ENCODE assay signal across 8 cellular contexts in the genomic region with DNA sequence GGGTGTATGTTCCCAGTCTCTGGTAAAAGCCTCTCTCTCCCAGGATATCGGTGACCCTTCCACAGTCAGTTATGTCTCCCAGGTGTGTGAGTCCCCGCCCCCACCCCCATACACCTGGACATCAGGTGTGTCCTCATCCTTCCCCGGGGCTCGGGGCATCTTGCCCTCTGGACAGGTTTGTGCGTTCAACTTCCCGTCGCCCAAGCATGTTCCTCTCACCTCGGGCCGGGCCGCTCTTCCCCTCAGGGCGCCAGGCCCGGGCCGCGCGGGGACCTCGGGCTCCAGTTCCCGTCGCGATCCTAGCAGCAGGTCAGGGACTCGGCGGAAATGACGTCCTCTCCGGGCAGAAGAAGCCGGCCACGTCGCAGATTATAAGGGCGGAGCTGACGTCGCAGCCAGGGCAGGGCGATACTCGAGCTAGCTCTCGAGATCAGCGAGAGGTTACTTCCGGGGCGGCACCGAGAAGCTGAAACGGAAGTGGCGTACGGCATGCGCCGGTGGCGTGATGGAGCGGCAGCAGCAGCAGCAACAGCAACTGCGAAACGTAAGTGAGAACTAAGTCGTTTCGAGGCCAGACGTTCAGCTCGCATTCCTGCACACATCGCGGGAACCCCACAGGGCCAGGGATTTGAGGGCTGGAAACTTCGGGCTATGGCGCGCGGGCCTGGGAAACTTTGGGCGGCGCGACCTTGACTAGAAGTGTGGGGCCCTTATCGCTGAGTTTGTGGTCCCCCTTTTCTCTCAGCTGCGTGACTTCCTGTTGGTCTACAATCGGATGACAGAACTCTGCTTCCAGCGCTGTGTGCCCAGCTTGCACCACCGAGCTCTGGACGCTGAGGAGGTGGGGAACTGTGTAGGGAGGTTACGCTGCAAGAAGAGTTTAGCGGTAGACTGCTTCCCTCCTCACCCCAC. TPM values are rescaled to one million over a fixed set of nuclear protein-coding genes. Genes with fewer than 3 reads are reported as not detected.
DNase-seq lines count a peak whose midpoint lies in the region; ATAC-seq, FAIRE-seq and TF ChIP-seq lines count a peak whose summit lies in the region.

A gene with protein sequence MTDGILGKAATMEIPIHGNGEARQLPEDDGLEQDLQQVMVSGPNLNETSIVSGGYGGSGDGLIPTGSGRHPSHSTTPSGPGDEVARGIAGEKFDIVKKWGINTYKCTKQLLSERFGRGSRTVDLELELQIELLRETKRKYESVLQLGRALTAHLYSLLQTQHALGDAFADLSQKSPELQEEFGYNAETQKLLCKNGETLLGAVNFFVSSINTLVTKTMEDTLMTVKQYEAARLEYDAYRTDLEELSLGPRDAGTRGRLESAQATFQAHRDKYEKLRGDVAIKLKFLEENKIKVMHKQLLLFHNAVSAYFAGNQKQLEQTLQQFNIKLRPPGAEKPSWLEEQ (minus strand): TSS at position 320 of the 912 bp plus-strand sequence. CDS start 910 bp downstream, outside the sequence.
A gene with protein sequence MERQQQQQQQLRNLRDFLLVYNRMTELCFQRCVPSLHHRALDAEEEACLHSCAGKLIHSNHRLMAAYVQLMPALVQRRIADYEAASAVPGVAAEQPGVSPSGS (plus strand): TSS at position 490 of the 912 bp plus-strand sequence. CDS start 16 bp downstream, at position 506.

- no peaks in the 10 kb centered on the region for H3K9me3 Mint-ChIP-seq in memory B cell

- peak within 1 kb of the TSS; percentile 92 for H2BK5ac ChIP-seq in H1 (ENCODE audit: low read depth, low read length)

- no peaks in the 10 kb centered on the region for H3K27me3 ChIP-seq in H1 (replicated peaks in 1 of 4; ENCODE audit: control insufficient read depth in 3 of 4, extremely low read depth in 1 of 4, insufficient read depth in 3 of 4, low read length in 3 of 4)

- peak within 1 kb of the TSS; percentile 91 for H2AK5ac ChIP-seq in H1 (ENCODE audit: low read depth, low read length)

- H3K23me2 ChIP-seq in H1 (ENCODE audit: low read depth, low read length): peaks cover 11% of the 10 kb centered on the region

- H3K27ac ChIP-seq in H1 (ENCODE audit: low read depth, low read length): peak within 1 kb of the TSS; percentile 93

- no peak within 1 kb of the TSS for H2BK20ac ChIP-seq in H1 (ENCODE audit: low read length)

- H3K27ac Mint-ChIP-seq in memory B cell: peak within 1 kb of the TSS; percentile 98

- peak within 1 kb of the TSS; percentile 74 for H4K5ac ChIP-seq in H1 (ENCODE audit: insufficient read length, low read depth, low read length)

- DNase-seq in COLO829 (ENCODE audit: low spot score) (peak; percentile 99), HTR-8/SVneo (ENCODE audit: insufficient read length, low spot score) (peak; percentile 99), NOMO-1 treated with dmso at 0.1 percent for 144 hours (lab: John Stamatoyannopoulos, UW; ENCODE audit: unreplicated experiment) (peak; percentile 98), H1 (ENCODE audit: low read depth in 1 of 2, low spot score in 2 of 2) (peak; percentile 84 to 95), memory B cell (ENCODE audit: low spot score in 2 of 2) (peak; percentile 92 to 94)
- peak; percentile 74 to 90 (median 89) for DNase-seq in activated CD8-positive, alpha-beta memory T cell treated with anti-CD3 and anti-CD28 coated beads for 48 hours (ENCODE audit: low read depth in 2 of 3, low spot score in 2 of 3)
- peak; percentile 95 for DNase-seq in stimulated activated CD8-positive, alpha-beta memory T cell treated with anti-CD3 and anti-CD28 coated beads, Interleukin-12 subunit alpha, Interleukin-12 subunit beta, amount 100 ng/mL, for 24 hours (ENCODE audit: extremely low read depth)

- H4K8ac ChIP-seq in H1 (ENCODE audit: extremely low read depth, insufficient read depth, low read length): peak within 1 kb of the TSS; percentile 94

- TF ChIP-seq CTCF in H1 (IDR thresholded peaks at IDR 0.05; ENCODE audit: control extremely low read depth in 1 of 3, insufficient read depth in 1 of 3, low read depth in 1 of 3, low read length in 3 of 3): no peak

- peak within 1 kb of the TSS; percentile 0; the same call in 1 of the 2 replicates for H2AFZ ChIP-seq in H1 (ENCODE audit: low read length)

- H3K4me1 ChIP-seq in H1 (replicated peaks in 1 of 4; ENCODE audit: control insufficient read depth in 3 of 4, insufficient read depth in 4 of 4, low read length in 3 of 4): peaks cover 4 to 13% (median 5%) of the 10 kb centered on the region in 4 experiments

- H2BK15ac ChIP-seq in H1 (ENCODE audit: low read length): 0 out of 2 replicates have a peak within 1 kb of the TSS, but pooled peaks have one; percentile 67

- peak within 1 kb of the TSS; percentile 41 for H3K4ac ChIP-seq in H1 (replicated peaks; ENCODE audit: insufficient read length, low read depth, low read length)

- H3K4me2 ChIP-seq in H1 (ENCODE audit: insufficient read depth in 1 of 2, low read depth in 2 of 2, low read length in 2 of 2): peak within 1 kb of the TSS; percentile 97 to 99

- H3K4me1 Mint-ChIP-seq in memory B cell: peaks cover 21% of the 10 kb centered on the region

- peak within 1 kb of the TSS; percentile 95 to 98 (median 97) for H3K9ac ChIP-seq in H1 (replicated peaks in 1 of 4; ENCODE audit: extremely low read depth in 1 of 4, low read depth in 3 of 4, low read length in 3 of 4)

- no peak for TF ChIP-seq RAD21 in H1 (IDR thresholded peaks at IDR 0.05 in 1 of 2, conservative IDR thresholded peaks at IDR 0.05 in 1 of 2; ENCODE audit: low read depth in 2 of 2, low read length in 2 of 2)

- peak; percentile 76 to 90 for TF ChIP-seq POLR2A in H1 (IDR thresholded peaks at IDR 0.05; ENCODE audit: control extremely low read depth in 1 of 2, low read depth in 2 of 2, low read length in 2 of 2)

- no peaks in the 10 kb centered on the region for H3K27me3 Mint-ChIP-seq in memory B cell

- H2BK120ac ChIP-seq in H1 (replicated peaks; ENCODE audit: low read depth, low read length): no peak within 1 kb of the TSS

- H3K79me1 ChIP-seq in H1 (ENCODE audit: low read depth, low read length): peaks cover 14% of the 10 kb centered on the region

- H3K56ac ChIP-seq in H1 (replicated peaks; ENCODE audit: insufficient read length, low read depth, low read length): peak within 1 kb of the TSS; percentile 70

- peaks cover 12% of the 10 kb centered on the region for H3K36me3 Mint-ChIP-seq in memory B cell

- H3K14ac ChIP-seq in H1 (ENCODE audit: insufficient read length): no peak within 1 kb of the TSS

- peak within 1 kb of the TSS; percentile 94 for H2BK12ac ChIP-seq in H1 (ENCODE audit: low read depth, low read length)

- H3K4me3 ChIP-seq in H1 (ENCODE audit: extremely low read depth in 1 of 4, insufficient read depth in 2 of 4, low read depth in 3 of 4, low read length in 4 of 4): peak within 1 kb of the TSS; percentile 89 to 100 (median 100)

- no peak within 1 kb of the TSS for H3K23ac ChIP-seq in H1 (ENCODE audit: insufficient read length)

- POLR2A ChIA-PET in H1 (lab: Charles Lee; ENCODE audit: partially characterized antibody): interaction anchor here (0.5 to 2.2 kb wide), 17 partner anchors 8 to 1484 kb away, joined by 3 to 13 read pairs (median 4); a partner anchor contains a TSS

- peak; percentile 99 for FAIRE-seq in HTR-8/SVneo (lab: Jason Lieb, UNC)
- FAIRE-seq in H1 (lab: Jason Lieb, UNC): peak; percentile 73

- H3K79me2 ChIP-seq in H1 (ENCODE audit: control insufficient read depth in 1 of 2, insufficient read depth in 2 of 2, low read length in 2 of 2): peaks cover 14 to 39% of the 10 kb centered on the region in 2 experiments

- H3K18ac ChIP-seq in H1 (ENCODE audit: extremely low read depth, low read length): peak within 1 kb of the TSS; percentile 81; the same call in 1 of the 2 replicates

- H4K20me1 ChIP-seq in H1 (replicated peaks in 1 of 2; ENCODE audit: control insufficient read depth in 1 of 2, insufficient read depth in 2 of 2, low read length in 2 of 2): peaks cover 1 to 12% of the 10 kb centered on the region in 2 experiments

- peak within 1 kb of the TSS; percentile 78 for H4K91ac ChIP-seq in H1 (replicated peaks; ENCODE audit: insufficient read length, low read length)

- peak within 1 kb of the TSS; percentile 93 for H3K4me3 Mint-ChIP-seq in memory B cell

- CTCF ChIA-PET in H1 (lab: Charles Lee; ENCODE audit: partially characterized antibody): interaction anchor here (0.6 to 2.5 kb wide), 12 partner anchors 9 to 211 kb away, joined by 3 to 12 read pairs (median 4); a partner anchor contains a TSS

- 2% methylated on average over 61 of the region's 66 CpGs; no CpG with 5 or more reads in 1 of the 2 experiments for WGBS in H1 (ENCODE audit: extremely low coverage in 1 of 2, insufficient coverage in 1 of 2, insufficient read length in 1 of 2, insufficient replicate concordance in 2 of 2, low coverage in 1 of 2, low lambda C conversion rate in 2 of 2, missing lambda C conversion rate in 1 of 2), 2 experiments

- H3K36me3 ChIP-seq in H1 (ENCODE audit: control insufficient read depth in 2 of 4, insufficient read depth in 4 of 4, low read length in 3 of 4): peaks cover 22 to 71% (median 43%) of the 10 kb centered on the region in 4 experiments

- peak; percentile 98 for ATAC-seq in GM21367 (IDR thresholded peaks at IDR 0.05; ENCODE audit: unreplicated experiment)
- peak; percentile 97 for ATAC-seq in memory B cell (ENCODE audit: low read depth)

- TF ChIP-seq EP300 in H1 (IDR thresholded peaks at IDR 0.05; ENCODE audit: borderline replicate concordance in 1 of 2, low read depth in 2 of 2, low read length in 2 of 2): peak in 1 of 2 experiments; percentile 70; a peak in 1 of 3 replicates

- H3K9me3 ChIP-seq in H1 (ENCODE audit: insufficient read depth in 2 of 2, low read depth in 1 of 2, low read length in 1 of 2): no peaks in the 10 kb centered on the region

RNA-seq across cellular contexts. Expression of the first gene that starts in this region (rescaled TPM):
- total RNA-seq in H1 (2021; fragmentation: NEBNext Ultra II Directional; extraction: Animal tissue kit (Norgen Biotek cat#: 25700)): 48.7 and 51.1 TPM in 2 replicates
- 48.3 and 50.3 TPM in 2 replicates for polyA plus RNA-seq in H1 (2011; rRNA removed)
- polyA plus RNA-seq in H1 (2011; cell fraction: cytosol; rRNA removed): 66.8 TPM
- 107 TPM for polyA plus RNA-seq in H1 (2011; cell fraction: nucleus; rRNA removed)
- polyA plus RNA-seq in H1 (2012, experiment 1 of 2): 48.6 to 56.3 TPM (median 54.6 TPM) in 4 replicates
- 53.7 TPM for polyA plus RNA-seq in H1 (2012, experiment 2 of 2)
- 35.1 TPM for polyA plus RNA-seq in H1 (2013, experiment 1 of 2)
- polyA plus RNA-seq in H1 (2013, experiment 2 of 2): 32.2 TPM
- polyA minus RNA-seq in H1 (2011; rRNA and poly(A)+ RNA removed): 48.1 and 50.5 TPM in 2 replicates
- 23.3 TPM for polyA minus RNA-seq in H1 (2011; cell fraction: cytosol; rRNA and poly(A)+ RNA removed)
- polyA minus RNA-seq in H1 (2011; cell fraction: nucleus; rRNA and poly(A)+ RNA removed): 57.0 TPM

RNA-seq across cellular contexts. Expression of the second gene that starts in this region (rescaled TPM):
- 38.2 and 45.6 TPM in 2 replicates for total RNA-seq in H1 (2021; fragmentation: NEBNext Ultra II Directional; extraction: Animal tissue kit (Norgen Biotek cat#: 25700))
- polyA plus RNA-seq in H1 (2011; rRNA removed): 47.8 and 56.0 TPM in 2 replicates
- 50.6 TPM for polyA plus RNA-seq in H1 (2011; cell fraction: cytosol; rRNA removed)
- polyA plus RNA-seq in H1 (2011; cell fraction: nucleus; rRNA removed): 32.8 TPM
- 28.7 to 35.6 TPM (median 33.7 TPM) in 4 replicates for polyA plus RNA-seq in H1 (2012, experiment 1 of 2)
- 18.9 TPM for polyA plus RNA-seq in H1 (2012, experiment 2 of 2)
- 34.8 TPM for polyA plus RNA-seq in H1 (2013, experiment 1 of 2)
- 33.7 TPM for polyA plus RNA-seq in H1 (2013, experiment 2 of 2)
- polyA minus RNA-seq in H1 (2011; rRNA and poly(A)+ RNA removed): 36.4 and 42.4 TPM in 2 replicates
- 30.8 TPM for polyA minus RNA-seq in H1 (2011; cell fraction: cytosol; rRNA and poly(A)+ RNA removed)
- polyA minus RNA-seq in H1 (2011; cell fraction: nucleus; rRNA and poly(A)+ RNA removed): 79.1 TPM

Comparison
In these comparisons a context has a peak if more than half of its experiments do, and no peak if none do; other contexts are left out.
1. Peak in every context shown above with its lines: DNase-seq, ATAC-seq, H3K4me3 ChIP-seq and H3K27ac ChIP-seq.